ENCODE assay signal across 22 cellular contexts in genomic region chr7:26169271-26169670, GRCh38.
"Had no signal": no experiment of that assay in that cellular context is flagged by ENCODE, and none has a peak within 500 bp of the region (broad histone marks: within the 10 kb centered on the region; RNA-seq: fewer than 3 reads in every experiment).

No MANE protein-coding gene starts in this region.

- DNase-seq: effector memory CD8-positive, alpha-beta T cell; esophagus squamous epithelium; foreskin fibroblast; immature natural killer cell; kidney; left cardiac atrium; left ventricle myocardium superior; mesendoderm; naive B cell; posterior cingulate gyrus; sigmoid colon; stimulated activated CD4-positive, alpha-beta T cell treated with anti-CD3 and anti-CD28 coated beads, Interleukin-2, amount 100 ng/mL, for 24 hours; stimulated activated CD4-positive, alpha-beta T cell treated with anti-CD3 and anti-CD28 coated beads, Interleukin-4, amount 100 ng/mL, for 4 hours; stimulated activated naive B cell treated with anti-CD40 and anti-IgM and Interleukin-4, amounts not matched to agents 10 μg/mL and 1 μg/mL and 100 μg/mL, for 72 hours; stomach; substantia nigra; transverse colon had no signal

- H3K27me3 ChIP-seq: esophagus squamous epithelium, stomach, transverse colon had no signal

- ATAC-seq: effector memory CD8-positive, alpha-beta T cell; left cardiac atrium; left ventricle myocardium superior; stimulated activated naive B cell treated with anti-CD40 and anti-IgM and Interleukin-4, amounts not matched to agents 10 μg/mL and 1 μg/mL and 100 μg/mL, for 72 hours had no signal

- H3K27me3 Mint-ChIP-seq: effector memory CD8-positive, alpha-beta T cell; naive B cell; stimulated activated naive B cell treated with anti-CD40 and anti-IgM and Interleukin-4, amounts not matched to agents 10 μg/mL and 1 μg/mL and 100 μg/mL, for 72 hours had no signal

- H3K4me1 Mint-ChIP-seq: nephron had no signal

- H3K27ac Mint-ChIP-seq: effector memory CD8-positive, alpha-beta T cell; immature natural killer cell; naive B cell; nephron; stimulated activated naive B cell treated with anti-CD40 and anti-IgM and Interleukin-4, amounts not matched to agents 10 μg/mL and 1 μg/mL and 100 μg/mL, for 72 hours had no signal

- H3K27ac ChIP-seq: epithelial cell of prostate, esophagus squamous epithelium, sigmoid colon, skin epidermis, stomach, thoracic aorta, transverse colon had no signal

- H3K9me3 Mint-ChIP-seq: effector memory CD8-positive, alpha-beta T cell had no signal

- H3K36me3 ChIP-seq: sigmoid colon, thoracic aorta, transverse colon had no signal

- H3K4me1 ChIP-seq: sigmoid colon had no signal

- H3K4me3 Mint-ChIP-seq: effector memory CD8-positive, alpha-beta T cell; immature natural killer cell; nephron; stimulated activated naive B cell treated with anti-CD40 and anti-IgM and Interleukin-4, amounts not matched to agents 10 μg/mL and 1 μg/mL and 100 μg/mL, for 72 hours had no signal

- H3K9me3 ChIP-seq: esophagus squamous epithelium, sigmoid colon, stomach, thoracic aorta, transverse colon had no signal

- H3K4me3 ChIP-seq: esophagus squamous epithelium, lung, sigmoid colon, skin epidermis, stomach, thoracic aorta, transverse colon had no signal
